9 cellular contexts compared by ENCODE assay signal in genomic region chr1:167066333-167067122, GRCh38. TPM values are rescaled to one million over a fixed set of nuclear protein-coding genes. Genes with fewer than 3 reads are reported as not detected.
DNase-seq lines count a peak whose midpoint lies in the region; ATAC-seq lines count a peak whose summit lies in the region.
"Had no signal": no experiment of that assay in that cellular context is flagged by ENCODE, and none has a peak within 500 bp of the region (broad histone marks: within the 10 kb centered on the region; RNA-seq: fewer than 3 reads in every experiment).

No MANE protein-coding gene starts in this region.

- intact Hi-C loops in Right ventricle myocardium superior (cut with DNase I): loop anchor here (5.0 to 10.0 kb wide), 2 partner anchors 141 to 468 kb away; no protein-coding TSS in a partner anchor
- intact Hi-C loops in posterior vena cava (cut with DNase I): loop anchor here (5.0 to 10.0 kb wide), 3 partner anchors 376 to 468 kb away; no protein-coding TSS in a partner anchor

- H3K36me3 ChIP-seq in SK-N-MC (ENCODE audit: insufficient read depth, low read length): no peaks in the 10 kb centered on the region

- DNase-seq in DMS53 (lab: John Stamatoyannopoulos, UW) (peak; percentile 81), M059J (ENCODE audit: low read depth) (peak; percentile 66), SK-N-MC (ENCODE audit: low read depth, low spot score) (no peak), Right ventricle myocardium superior (peak; percentile 86), posterior vena cava (ENCODE audit: low spot score) (peak; percentile 93), ureter (ENCODE audit: low spot score) (peak; percentile 79)
- DNase-seq in activated naive CD4-positive, alpha-beta T cell treated with Interleukin-2 at 50 U/mL for 16 hours: peak; percentile 79

- no peak overlapping the region for H3K27ac ChIP-seq in SK-N-MC

- peak overlapping the region; percentile 67 for H3K4me3 ChIP-seq in SK-N-MC

- no peak overlapping the region for H3K9ac ChIP-seq in SK-N-MC (ENCODE audit: insufficient read length)

- H3K9me3 ChIP-seq in SK-N-MC (ENCODE audit: low read depth, low read length): no peaks in the 10 kb centered on the region

- ATAC-seq in GM21786 (IDR thresholded peaks at IDR 0.05; ENCODE audit: unreplicated experiment) (peak; percentile 74), Right ventricle myocardium superior (ENCODE audit: poor library complexity) (peak; percentile 96)

RNA-seq across cellular contexts. Expression of gene GPA33, which starts 23.6 kb away (rescaled TPM):
- total RNA-seq in M059J (2014; rRNA removed; shearing (Covaris generic)): 0.02 and 0.12 TPM in 2 replicates
- total RNA-seq in Right ventricle myocardium superior (0.19 TPM), posterior vena cava (not detected), ureter (0.16 TPM)
- total RNA-seq: glomerular endothelial cell had no signal

RNA-seq across cellular contexts. Expression of gene STYXL2, which starts 27.3 kb away (rescaled TPM):
- total RNA-seq in M059J (2014; rRNA removed; shearing (Covaris generic)): 0.02 TPM in 1 of 2 replicates, not detected in the other
- total RNA-seq in Right ventricle myocardium superior (121 TPM), posterior vena cava (under 1 TPM in 1 of 2 donors, not detected in 1; 0.14 TPM), ureter (not detected)
- total RNA-seq: glomerular endothelial cell had no signal

Comparison
In these comparisons a context has a peak if more than half of its experiments do, and no peak if none do; other contexts are left out.
1. RNA of gene STYXL2, which starts 27.3 kb away (total RNA-seq): 121 TPM in Right ventricle myocardium superior (single experiment); 0.14 TPM in posterior vena cava, not detected in ureter (single experiment) and 0.02 TPM in M059J; every median in the first group is over 100 times any median in the second.